25 cellular contexts compared by ENCODE assay signal in the genomic region with DNA sequence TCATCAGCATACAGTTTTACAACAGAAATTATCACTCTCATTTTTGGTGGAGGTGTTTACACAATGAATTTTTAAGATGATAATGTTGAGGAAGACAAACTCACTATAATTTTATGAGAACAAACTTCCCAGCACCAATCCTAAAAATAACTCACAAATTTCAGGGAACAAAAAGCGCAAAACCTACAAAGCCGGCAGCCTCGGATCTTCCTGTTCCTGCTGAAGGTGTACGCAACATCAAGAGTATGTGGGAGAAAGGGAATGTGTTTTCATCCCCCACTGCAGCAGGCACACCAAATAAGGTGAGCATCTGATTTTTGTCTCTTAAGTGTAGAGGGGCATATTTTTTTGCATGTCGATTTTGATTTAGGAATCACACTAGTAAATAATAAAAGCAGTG.
"Had no signal": no experiment of that assay in that cellular context is flagged by ENCODE, and none has a peak within 500 bp of the region (broad histone marks: within the 10 kb centered on the region; RNA-seq: fewer than 3 reads in every experiment).

No MANE protein-coding gene starts in this region.

- H3K27me3 ChIP-seq: breast epithelium had no signal

- H3K36me3 Mint-ChIP-seq: activated naive CD8-positive, alpha-beta T cell had no signal

- DNase-seq: activated CD4-positive, alpha-beta memory T cell treated with anti-CD3 and anti-CD28 coated beads, Interleukin-2, amount 10 ng/mL, durations not matched to agents 7 days and 5 days; activated CD4-positive, alpha-beta T cell treated with anti-CD3 and anti-CD28 coated beads for 36 hours; activated CD4-positive, alpha-beta T cell treated with anti-CD3 and anti-CD28 coated beads, Interleukin-2, amount 50 U/mL, for 1 hour; activated CD4-positive, CD25-positive, alpha-beta regulatory T cell; activated gamma-delta T cell; activated naive CD4-positive, alpha-beta T cell treated with anti-CD3 and anti-CD28 coated beads for 36 hours; activated T-cell treated with anti-CD3 and anti-CD28 coated beads for 4 hours; activated T-cell treated with anti-CD3 and anti-CD28 coated beads, Interleukin-2, amount 50 U/mL, for 48 hours; NCI-H1105 treated with DMSO at 0.1 percent for 48 hours; NCI-H1436 treated with DMSO at 0.1 percent for 48 hours; NCI-H187; NCI-H2081; NCI-H510A treated with DMSO at 0.1 percent for 48 hours; NCI-H69; NK-92 treated with Interleukin-12 subunit alpha and Interleukin-12 subunit beta, amount 100 ng/mL, for 24 hours; OCI-M1; RPMI8226; T-helper 17 cell; T-helper 9 cell had no signal

- H3K4me3 Mint-ChIP-seq: activated CD4-positive, alpha-beta memory T cell treated with anti-CD3 and anti-CD28 coated beads, Interleukin-2, amount 10 ng/mL, durations not matched to agents 7 days and 5 days; activated CD4-positive, alpha-beta T cell treated with anti-CD3 and anti-CD28 coated beads for 36 hours; activated naive CD4-positive, alpha-beta T cell treated with anti-CD3 and anti-CD28 coated beads for 36 hours; activated naive CD8-positive, alpha-beta T cell; activated T-helper 17 cell treated with anti-CD3 and anti-CD28 coated beads, Interleukin-2, amount 50 U/mL, for 72 hours; T-helper 17 cell had no signal

- H3K4me1 Mint-ChIP-seq: activated CD4-positive, alpha-beta memory T cell treated with anti-CD3 and anti-CD28 coated beads, Interleukin-2, amount 10 ng/mL, durations not matched to agents 7 days and 5 days; activated CD4-positive, alpha-beta T cell treated with anti-CD3 and anti-CD28 coated beads for 36 hours; activated T-helper 17 cell treated with anti-CD3 and anti-CD28 coated beads, Interleukin-2, amount 50 U/mL, for 72 hours; T-helper 17 cell had no signal

- H3K36me3 ChIP-seq: breast epithelium had no signal

- H3K27ac Mint-ChIP-seq: activated CD4-positive, alpha-beta memory T cell treated with anti-CD3 and anti-CD28 coated beads, Interleukin-2, amount 10 ng/mL, durations not matched to agents 7 days and 5 days; activated CD4-positive, alpha-beta T cell treated with anti-CD3 and anti-CD28 coated beads for 36 hours; activated naive CD4-positive, alpha-beta T cell treated with anti-CD3 and anti-CD28 coated beads for 36 hours; activated naive CD8-positive, alpha-beta T cell; activated T-helper 17 cell treated with anti-CD3 and anti-CD28 coated beads, Interleukin-2, amount 50 U/mL, for 72 hours; T-helper 17 cell had no signal

- H3K4me3 ChIP-seq: breast epithelium, SK-N-MC had no signal

- H3K9me3 ChIP-seq: breast epithelium had no signal

- H3K9me3 Mint-ChIP-seq: activated CD4-positive, alpha-beta memory T cell treated with anti-CD3 and anti-CD28 coated beads, Interleukin-2, amount 10 ng/mL, durations not matched to agents 7 days and 5 days; activated naive CD4-positive, alpha-beta T cell treated with anti-CD3 and anti-CD28 coated beads for 36 hours; activated T-helper 17 cell treated with anti-CD3 and anti-CD28 coated beads, Interleukin-2, amount 50 U/mL, for 72 hours had no signal

- H3K27ac ChIP-seq: breast epithelium, SK-N-MC had no signal

- H3K4me1 ChIP-seq: breast epithelium had no signal

- ATAC-seq: activated CD4-positive, alpha-beta T cell treated with anti-CD3 and anti-CD28 coated beads for 36 hours; activated T-helper 17 cell treated with anti-CD3 and anti-CD28 coated beads, Interleukin-2, amount 50 U/mL, for 72 hours; Panc1; Right ventricle myocardium inferior; T-helper 17 cell had no signal
